In genomic region chr7:156510966-156511365, GRCh38 we compare ENCODE assay signal across 8 cellular contexts.
"Had no signal": no experiment of that assay in that cellular context is flagged by ENCODE, and none has a peak within 500 bp of the region (broad histone marks: within the 10 kb centered on the region; RNA-seq: fewer than 3 reads in every experiment).

No MANE protein-coding gene starts in this region.

- DNase-seq: GDM1, GF-D8 had no signal

- FAIRE-seq: G401.6, GM12878, GM12891, GM12892, GM18507, GM19239 had no signal

- ATAC-seq: GM12878 had no signal

- H3K4me3 ChIP-seq: GM12878 had no signal
